In the genomic region with DNA sequence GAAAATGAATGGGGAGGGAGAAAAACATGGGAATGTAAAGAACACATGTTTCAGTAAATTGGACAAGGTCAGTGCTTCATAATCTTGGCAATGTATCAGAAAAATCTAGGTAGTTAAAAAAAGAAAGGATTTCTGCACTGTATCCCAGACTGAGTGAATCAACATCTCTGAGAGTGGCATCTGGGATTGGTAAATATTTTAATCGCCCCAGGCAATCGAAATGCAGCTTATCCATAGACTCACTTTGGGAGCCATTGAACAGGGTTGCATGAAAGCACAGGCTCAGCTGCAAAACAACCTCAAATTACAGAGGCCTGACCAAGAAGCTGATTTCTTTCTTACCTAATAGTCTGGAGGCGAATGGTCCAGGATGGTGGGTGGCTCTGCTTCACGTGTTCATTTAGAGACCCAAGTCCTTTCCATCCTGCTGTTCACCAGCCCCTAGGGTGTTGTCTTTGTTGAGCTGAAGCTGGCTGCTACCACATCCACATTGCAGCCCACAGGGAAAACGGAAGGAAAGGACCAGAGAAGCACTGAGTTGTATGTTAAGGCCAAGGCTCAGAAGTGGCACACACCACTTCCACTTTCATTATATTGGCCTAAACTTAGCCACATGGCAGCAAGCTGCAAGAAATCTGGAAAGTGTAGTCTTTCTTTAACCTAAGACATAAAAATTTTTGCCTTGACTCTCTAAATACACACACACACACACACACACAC, we compare ENCODE assay signal across 9 cellular contexts. TPM values are rescaled to one million over a fixed set of nuclear protein-coding genes. Genes with fewer than 3 reads are reported as not detected.
DNase-seq lines count a peak whose midpoint lies in the region; ATAC-seq, FAIRE-seq and TF ChIP-seq lines count a peak whose summit lies in the region.
"Had no signal": no experiment of that assay in that cellular context is flagged by ENCODE, and none has a peak within 500 bp of the region (broad histone marks: within the 10 kb centered on the region; RNA-seq: fewer than 3 reads in every experiment).

No MANE protein-coding gene starts in this region.

- H2AFZ ChIP-seq in endothelial cell of umbilical vein (ENCODE audit: low read depth, low read length) = peak overlapping the region; percentile 34

- H3K36me3 ChIP-seq in endothelial cell of umbilical vein (ENCODE audit: control insufficient read depth in 2 of 2, extremely low read depth in 1 of 2, insufficient read depth in 2 of 2, low read length in 2 of 2) (no peaks in the 10 kb centered on the region), tibial nerve (no peaks in the 10 kb centered on the region), uterus (no peaks in the 10 kb centered on the region)

- H4K20me1 ChIP-seq in endothelial cell of umbilical vein (replicated peaks; ENCODE audit: control insufficient read depth, extremely low read depth, insufficient read depth, low read length) = no peaks in the 10 kb centered on the region

- ATAC-seq in GM19468 (IDR thresholded peaks at IDR 0.05; ENCODE audit: extremely low read depth, unreplicated experiment) (peak; percentile 23), HG03354 (IDR thresholded peaks at IDR 0.05; ENCODE audit: poor library complexity, severe bottlenecking, unreplicated experiment) (peak; percentile 72)

- H3K27me3 ChIP-seq in endothelial cell of umbilical vein (ENCODE audit: control insufficient read depth in 2 of 2, insufficient read depth in 2 of 2, low read length in 2 of 2) = no peaks in the 10 kb centered on the region
- no peaks in the 10 kb centered on the region for H3K27me3 ChIP-seq in tibial nerve
- no peaks in the 10 kb centered on the region for H3K27me3 ChIP-seq in uterus

- no peak for TF ChIP-seq EP300 in tibial nerve (IDR thresholded peaks at IDR 0.05)

- CTCF ChIA-PET in endothelial cell of umbilical vein (lab: Charles Lee) = interaction anchor here (0.7 to 1.6 kb wide), 2 partner anchors 23 to 36 kb away, joined by 3 to 4 read pairs; no protein-coding TSS in a partner anchor

- no peak for FAIRE-seq in endothelial cell of umbilical vein (lab: Jason Lieb, UNC)

- 57 to 67% methylated on average over 5 of the region's 5 CpGs for WGBS in tibial nerve, 2 donors

- DNase-seq in endothelial cell of umbilical vein (ENCODE audit: low read depth, low spot score) (no peak), NCI-H1436 treated with DMSO at 0.1 percent for 48 hours (lab: John Stamatoyannopoulos, UW) (no peak), tibial nerve (ENCODE audit: low spot score in 2 of 2) (no peak), uterus (no peak), inferior parietal cortex (ENCODE audit: extremely low spot score) (no peak)

- no peak for TF ChIP-seq POLR2A in endothelial cell of umbilical vein (IDR thresholded peaks at IDR 0.05; ENCODE audit: low read depth, low read length)
- no peak for TF ChIP-seq POLR2A in tibial nerve (IDR thresholded peaks at IDR 0.05)
- TF ChIP-seq POLR2A in uterus (IDR thresholded peaks at IDR 0.05) = no peak

- no peaks in the 10 kb centered on the region for H3K9me3 ChIP-seq in endothelial cell of umbilical vein (replicated peaks; ENCODE audit: control insufficient read depth, insufficient read depth, low read length)
- no peaks in the 10 kb centered on the region for H3K9me3 ChIP-seq in tibial nerve
- H3K9me3 ChIP-seq in uterus = no peaks in the 10 kb centered on the region

- TF ChIP-seq CTCF in endothelial cell of umbilical vein (IDR thresholded peaks at IDR 0.05; ENCODE audit: extremely low read depth in 1 of 2, insufficient read depth in 1 of 2, low read depth in 1 of 2, low read length in 2 of 2) (no peak), tibial nerve (IDR thresholded peaks at IDR 0.05) (no peak), uterus (IDR thresholded peaks at IDR 0.05) (no peak)

- intact Hi-C loops in endothelial cell of umbilical vein (cut with micrococcal nuclease) = loop anchor here (5.0 kb wide), 1 partner anchor 1283 kb away; no protein-coding TSS in a partner anchor
- intact Hi-C loops in uterus (cut with DNase I; ENCODE audit: low total_unique reads) = no loop called here

- no peak overlapping the region for H3K9ac ChIP-seq in endothelial cell of umbilical vein (replicated peaks; ENCODE audit: extremely low read depth, insufficient read depth, low read length)

- peaks cover 6% of the 10 kb centered on the region for H3K4me1 ChIP-seq in endothelial cell of umbilical vein (ENCODE audit: control insufficient read depth, extremely low read depth, insufficient read depth, low read length)
- peaks cover 0 to 19% (median 0%) of the 10 kb centered on the region in 4 donors for H3K4me1 ChIP-seq in tibial nerve
- H3K4me1 ChIP-seq in uterus = no peaks in the 10 kb centered on the region

- dilution Hi-C loops in endothelial cell of umbilical vein (cut with MboI; ENCODE audit: extremely low pct_ligation_motif_present, low sequenced_read_pairs) = no loop called here

- BruUV-seq in endothelial cell of umbilical vein (replicated peaks; lab: Mats Ljungman, UMichigan) = no TSS peak

- no peaks in the 10 kb centered on the region for H3K9me1 ChIP-seq in endothelial cell of umbilical vein (replicated peaks; ENCODE audit: control insufficient read depth, extremely low read depth, insufficient read depth, low read length)

- POLR2A ChIA-PET in endothelial cell of umbilical vein (lab: Charles Lee) = no interaction called here

- no peak overlapping the region for H3K4me2 ChIP-seq in endothelial cell of umbilical vein (ENCODE audit: insufficient read depth, low read length)

- H3K27ac ChIP-seq in endothelial cell of umbilical vein (ENCODE audit: insufficient read depth, low read depth, low read length) (no peak overlapping the region), tibial nerve (no peak overlapping the region), uterus (no peak overlapping the region)

- H3K4me3 ChIP-seq in GM08714 (ENCODE audit: low read length) = peak overlapping the region; percentile 62; the same call in 1 of the 2 replicates
- no peak overlapping the region for H3K4me3 ChIP-seq in endothelial cell of umbilical vein (replicated peaks in 1 of 3; ENCODE audit: insufficient read depth in 1 of 3, low read depth in 1 of 3, low read length in 3 of 3)
- H3K4me3 ChIP-seq in tibial nerve = no peak overlapping the region
- no peak overlapping the region for H3K4me3 ChIP-seq in uterus

- H3K79me2 ChIP-seq in endothelial cell of umbilical vein (ENCODE audit: control insufficient read depth, insufficient read depth, low read length) = no peaks in the 10 kb centered on the region

TF ChIP-seq in endothelial cell of umbilical vein, 7 proteins besides CTCF, POLR2A, EP300 and RAD21:
- TF ChIP-seq, protein P1, sequence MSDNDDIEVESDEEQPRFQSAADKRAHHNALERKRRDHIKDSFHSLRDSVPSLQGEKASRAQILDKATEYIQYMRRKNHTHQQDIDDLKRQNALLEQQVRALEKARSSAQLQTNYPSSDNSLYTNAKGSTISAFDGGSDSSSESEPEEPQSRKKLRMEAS (IDR thresholded peaks at IDR 0.05; ENCODE audit: insufficient read depth, insufficient read length) = no peak
- TF ChIP-seq FOS (IDR thresholded peaks at IDR 0.05; ENCODE audit: borderline replicate concordance, insufficient read depth, low read length) (no peak), EZH2 (IDR thresholded peaks at IDR 0.05; ENCODE audit: borderline replicate concordance, low read depth, low read length, severe bottlenecking) (no peak), MYC (IDR thresholded peaks at IDR 0.05; ENCODE audit: low read depth, low read length) (no peak), JUN (IDR thresholded peaks at IDR 0.05; ENCODE audit: borderline replicate concordance, insufficient read depth, insufficient read length, low read depth) (no peak), POLR2AphosphoS5 (IDR thresholded peaks at IDR 0.05; ENCODE audit: insufficient read depth, low read depth, low read length) (no peak), GATA2 (IDR thresholded peaks at IDR 0.05; ENCODE audit: insufficient read depth, insufficient read length, low read depth, low read length) (no peak)

RNA-seq across cellular contexts. Expression of a gene that starts 59.0 kb away (rescaled TPM):
- not detected in 2 replicates for total RNA-seq in endothelial cell of umbilical vein
- not detected in 2 replicates for polyA plus RNA-seq in endothelial cell of umbilical vein
- polyA plus RNA-seq in endothelial cell of umbilical vein (2011; cell fraction: cytosol; rRNA removed) = not detected in 2 replicates
- not detected in 2 replicates for polyA plus RNA-seq in endothelial cell of umbilical vein (2011; cell fraction: nucleus; rRNA removed)
- not detected in 2 replicates for polyA plus RNA-seq in endothelial cell of umbilical vein (2012)
- polyA minus RNA-seq in endothelial cell of umbilical vein = not detected in 2 replicates
- not detected for polyA minus RNA-seq in endothelial cell of umbilical vein (2011; cell fraction: cytosol; rRNA and poly(A)+ RNA removed)
- not detected in 2 replicates for polyA minus RNA-seq in endothelial cell of umbilical vein (2011; cell fraction: nucleus; rRNA and poly(A)+ RNA removed)
- total RNA-seq in tibial nerve = not detected
- total RNA-seq in uterus = not detected
- total RNA-seq: fibroblast of villous mesenchyme had no signal
